ENCODE assay signal across 7 cellular contexts in the genomic region with DNA sequence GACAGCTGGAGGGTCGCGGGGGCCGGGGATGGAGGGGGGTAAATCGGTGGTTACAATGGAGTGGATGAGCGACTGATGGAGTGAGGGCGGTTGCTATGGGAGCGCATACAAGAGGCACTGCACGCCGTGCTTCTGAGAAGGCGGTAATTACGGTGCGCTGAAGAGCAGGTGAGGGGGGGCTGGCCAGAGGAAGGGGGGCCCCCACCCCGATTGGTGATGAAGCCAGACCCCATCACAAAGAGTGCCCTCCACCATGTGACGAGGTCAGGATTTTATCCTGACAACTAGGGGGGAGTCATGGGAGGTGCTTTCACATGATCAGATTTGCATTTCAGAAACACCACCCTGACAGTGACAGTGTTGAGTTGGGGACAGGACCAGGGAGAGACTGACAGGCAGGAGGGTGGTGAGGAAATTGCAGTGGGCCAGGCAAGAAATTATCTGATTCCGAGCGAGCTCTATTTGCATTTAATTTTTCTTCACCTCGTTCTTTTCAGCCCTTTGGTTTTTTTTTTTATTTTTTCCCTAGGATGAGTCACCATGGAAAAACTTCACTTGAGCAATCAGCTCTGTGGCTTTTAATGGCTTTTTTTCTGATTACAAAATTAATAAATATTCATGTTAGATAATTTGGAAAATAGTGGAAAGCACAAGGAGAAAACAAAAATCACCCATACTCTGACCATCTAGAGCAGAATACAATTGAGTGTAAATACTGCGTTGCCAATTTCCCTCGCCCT. TPM values are rescaled to one million over a fixed set of nuclear protein-coding genes. Genes with fewer than 3 reads are reported as not detected.
DNase-seq lines count a peak whose midpoint lies in the region; TF ChIP-seq lines count a peak whose summit lies in the region.

No MANE protein-coding gene starts in this region.

- H3K4me2 ChIP-seq in hepatocyte, result no peak overlapping the region
- no peak overlapping the region for H3K4me2 ChIP-seq in Karpas-422 (ENCODE audit: low read depth, low read length, poor library complexity, severe bottlenecking)

- WGBS in adrenal gland, 4 donors, result 68 to 72% (median 69%) methylated on average over 16 to 19 of the region's 19 CpGs
- 81% methylated on average over 19 of the region's 19 CpGs for WGBS in hepatocyte (ENCODE audit: low lambda C conversion rate, missing lambda C conversion rate)

- H3K27ac ChIP-seq in adrenal gland, result peak overlapping the region; percentile 28 to 84 (median 57)
- peak overlapping the region; percentile 82 for H3K27ac ChIP-seq in hepatocyte
- peak overlapping the region; percentile 54 to 67 for H3K27ac ChIP-seq in tibial artery
- no peak overlapping the region for H3K27ac ChIP-seq in Karpas-422 (ENCODE audit: low read length)

- H4K20me1 ChIP-seq in hepatocyte (ENCODE audit: insufficient read depth, poor library complexity, severe bottlenecking) (no peaks in the 10 kb centered on the region), Karpas-422 (ENCODE audit: insufficient read depth, low read depth, low read length) (no peaks in the 10 kb centered on the region)

- H3K9ac ChIP-seq in Karpas-422 (ENCODE audit: low read length), result no peak overlapping the region

- TF ChIP-seq POLR2A in adrenal gland (IDR thresholded peaks at IDR 0.05), result no peak

- H3K4me1 ChIP-seq in adrenal gland (replicated peaks in 1 of 2) (peaks cover 20 to 26% of the 10 kb centered on the region in 2 donors), hepatocyte (ENCODE audit: insufficient read depth) (peaks cover 47% of the 10 kb centered on the region), tibial artery (peaks cover 0 to 55% (median 38%) of the 10 kb centered on the region in 4 donors), Karpas-422 (ENCODE audit: low read length) (no peaks in the 10 kb centered on the region)

- H3K9me3 ChIP-seq in adrenal gland (replicated peaks in 1 of 3), result no peaks in the 10 kb centered on the region
- no peaks in the 10 kb centered on the region for H3K9me3 ChIP-seq in hepatocyte (ENCODE audit: low read depth)
- H3K9me3 ChIP-seq in tibial artery, result no peaks in the 10 kb centered on the region
- no peaks in the 10 kb centered on the region for H3K9me3 ChIP-seq in Karpas-422 (ENCODE audit: low read length)

- H3K4me3 ChIP-seq in adrenal gland, result peak overlapping the region in 1 of 4 donors; percentile 21
- no peak overlapping the region for H3K4me3 ChIP-seq in hepatocyte
- H3K4me3 ChIP-seq in tibial artery, result no peak overlapping the region
- no peak overlapping the region for H3K4me3 ChIP-seq in Karpas-422 (ENCODE audit: low read length)

- H3K79me2 ChIP-seq in hepatocyte, result no peaks in the 10 kb centered on the region
- no peaks in the 10 kb centered on the region for H3K79me2 ChIP-seq in Karpas-422 (ENCODE audit: low read length)

- DNase-seq in NCI-H1092 (lab: John Stamatoyannopoulos, UW), result peak; percentile 99
- peak in 2 of 7 donors; percentile 32 to 76 for DNase-seq in adrenal gland
- DNase-seq in hepatocyte (ENCODE audit: low spot score), result no peak
- no peak for DNase-seq in tibial artery
- no peak for DNase-seq in germinal center (ENCODE audit: low spot score)
- no peak for DNase-seq in Karpas-422
- no peak for DNase-seq in GM20000 (ENCODE audit: low spot score)

- H3K9me2 ChIP-seq in hepatocyte (replicated peaks; ENCODE audit: insufficient read depth) (no peaks in the 10 kb centered on the region), Karpas-422 (replicated peaks; ENCODE audit: insufficient read depth, low read length) (no peaks in the 10 kb centered on the region)

- H3K36me3 ChIP-seq in adrenal gland (replicated peaks in 1 of 2) (no peaks in the 10 kb centered on the region), hepatocyte (replicated peaks; ENCODE audit: insufficient read depth, low read depth) (no peaks in the 10 kb centered on the region), tibial artery (no peaks in the 10 kb centered on the region), Karpas-422 (ENCODE audit: insufficient read depth, low read length) (no peaks in the 10 kb centered on the region)

- TF ChIP-seq CTCF in adrenal gland (IDR thresholded peaks at IDR 0.05), result no peak
- TF ChIP-seq CTCF in hepatocyte (IDR thresholded peaks at IDR 0.05; ENCODE audit: poor library complexity), result no peak
- no peak for TF ChIP-seq CTCF in tibial artery (IDR thresholded peaks at IDR 0.05)
- TF ChIP-seq CTCF in GM20000 (IDR thresholded peaks at IDR 0.05; ENCODE audit: extremely low read depth, missing control alignments), result no peak

- H3K27me3 ChIP-seq in adrenal gland, result no peaks in the 10 kb centered on the region
- no peaks in the 10 kb centered on the region for H3K27me3 ChIP-seq in hepatocyte
- no peaks in the 10 kb centered on the region for H3K27me3 ChIP-seq in tibial artery
- no peaks in the 10 kb centered on the region for H3K27me3 ChIP-seq in Karpas-422 (ENCODE audit: low read length)

- H2AFZ ChIP-seq in hepatocyte (no peak overlapping the region), Karpas-422 (ENCODE audit: low read length) (no peak overlapping the region)

- intact Hi-C loops in adrenal gland (cut with DNase I) (no loop called here), tibial artery (cut with DNase I; ENCODE audit: low total_unique reads) (loop anchor here (5.0 kb wide), 1 partner anchor 150 kb away; no protein-coding TSS in a partner anchor)

RNA-seq across cellular contexts. Expression of a gene that starts 7.9 kb away (rescaled TPM):
- total RNA-seq in adrenal gland (under 1 TPM in 1 of 8 donors, not detected in 7; 0.65 TPM), hepatocyte (not detected in 2 replicates)
- polyA plus RNA-seq in adrenal gland (under 1 TPM in 2 of 3 donors, not detected in 1; 0.24 to 0.30 TPM), hepatocyte (0.30 TPM in 1 of 2 replicates, not detected in the other)
- total RNA-seq in Karpas-422 (2014; rRNA removed; shearing (Covaris generic); ENCODE audit: low replicate concordance), result not detected in 2 replicates

RNA-seq across cellular contexts. Expression of a gene that starts 27.8 kb away (rescaled TPM):
- total RNA-seq in adrenal gland (10 to 100 TPM in 2 of 8 donors, 1 to 10 TPM in 1, under 1 TPM in 2, not detected in 3; 0.14 to 15.0 (median 2.3) TPM), hepatocyte (3.4 and 3.8 TPM in 2 replicates)
- polyA plus RNA-seq in adrenal gland (1 to 10 TPM in 2 of 3 donors, not detected in 1; 1.1 to 1.8 TPM), hepatocyte (4.4 and 5.8 TPM in 2 replicates)
- total RNA-seq in Karpas-422 (2014; rRNA removed; shearing (Covaris generic); ENCODE audit: low replicate concordance), result not detected in 2 replicates

RNA-seq across cellular contexts. Expression of a gene that starts 59.5 kb away (rescaled TPM):
- total RNA-seq in adrenal gland (10 to 100 TPM in 2 of 8 donors, 1 to 10 TPM in 4, under 1 TPM in 1, not detected in 1; 0.91 to 26.7 (median 2.7) TPM), hepatocyte (1.1 and 2.1 TPM in 2 replicates)
- polyA plus RNA-seq in adrenal gland (10 to 100 TPM in 1 of 3 donors, 1 to 10 TPM in 2; 1.7 to 12.2 (median 2.4) TPM), hepatocyte (1.9 and 3.3 TPM in 2 replicates)
- total RNA-seq in Karpas-422 (2014; rRNA removed; shearing (Covaris generic); ENCODE audit: low replicate concordance), result not detected in 2 replicates
